ENCODE assay signal across 21 cellular contexts in genomic region chr9:137742698-137743097, GRCh38.
DNase-seq lines count a peak whose midpoint lies in the region; ATAC-seq and TF ChIP-seq lines count a peak whose summit lies in the region.
"Had no signal": no experiment of that assay in that cellular context is flagged by ENCODE, and none has a peak within 500 bp of the region (broad histone marks: within the 10 kb centered on the region; RNA-seq: fewer than 3 reads in every experiment).

No MANE protein-coding gene starts in this region.

- no peaks in the 10 kb centered on the region for H3K9me3 ChIP-seq in heart left ventricle
- no peaks in the 10 kb centered on the region for H3K9me3 ChIP-seq in psoas muscle
- H3K9me3 ChIP-seq: esophagus muscularis mucosa, MG63, ovary had no signal

- H3K4me3 ChIP-seq in heart left ventricle (no peak overlapping the region), psoas muscle (no peak overlapping the region)
- H3K4me3 ChIP-seq: esophagus muscularis mucosa, MG63, ovary had no signal

- H3K27ac ChIP-seq in heart left ventricle, result no peak overlapping the region
- H3K27ac ChIP-seq in psoas muscle, result no peak overlapping the region
- H3K27ac ChIP-seq: 22Rv1, esophagus muscularis mucosa, ovary had no signal

- no peak overlapping the region for H3K4me3 Mint-ChIP-seq in activated CD4-positive, alpha-beta memory T cell treated with anti-CD3 and anti-CD28 coated beads for 36 hours
- H3K4me3 Mint-ChIP-seq in activated CD4-positive, alpha-beta memory T cell treated with anti-CD3 and anti-CD28 coated beads, Interleukin-2, amount 10 ng/mL, durations not matched to agents 7 days and 5 days, result no peak overlapping the region
- H3K4me3 Mint-ChIP-seq in T-cell (no peak overlapping the region), immature natural killer cell (no peak overlapping the region)

- H3K4me1 ChIP-seq in heart left ventricle, result peaks cover 0 to 18% (median 6%) of the 10 kb centered on the region in 12 donors
- H3K4me1 ChIP-seq in psoas muscle, result peaks cover 11% of the 10 kb centered on the region

- ATAC-seq in T-cell (replicated peaks in 1 of 4) (no peak), heart left ventricle (peak; percentile 61 to 76 (median 68)), psoas muscle (peak in 3 of 4 donors; percentile 47 to 76 (median 58)), left colon (no peak), HG03521 (IDR thresholded peaks at IDR 0.05; ENCODE audit: unreplicated experiment) (no peak)
- ATAC-seq: HepG2, PC-3 had no signal

- H3K27me3 ChIP-seq in heart left ventricle (no peaks in the 10 kb centered on the region), psoas muscle (ENCODE audit: insufficient read depth in 3 of 3, low read length in 2 of 3) (no peaks in the 10 kb centered on the region)
- H3K27me3 ChIP-seq: esophagus muscularis mucosa, MG63, ovary had no signal

- intact Hi-C loops in activated CD4-positive, alpha-beta memory T cell treated with anti-CD3 and anti-CD28 coated beads for 36 hours (cut with micrococcal nuclease), result no loop called here
- intact Hi-C loops in heart left ventricle (cut with DNase I), result loop anchor here in 1 of 10 donors (10.0 kb wide), 1 partner anchor 68 kb away; no protein-coding TSS in a partner anchor
- intact Hi-C loops in psoas muscle (cut with DNase I), result no loop called here
- intact Hi-C loops in left colon (cut with DNase I, micrococcal nuclease), result no loop called here

- TF ChIP-seq CTCF in heart left ventricle (IDR thresholded peaks at IDR 0.05) (no peak), psoas muscle (IDR thresholded peaks at IDR 0.05) (no peak)

- POLR2A ChIA-PET in activated CD4-positive, alpha-beta memory T cell treated with anti-CD3 and anti-CD28 coated beads for 36 hours (lab: Charles Lee), result no interaction called here
- POLR2A ChIA-PET in activated CD4-positive, alpha-beta memory T cell treated with anti-CD3 and anti-CD28 coated beads, Interleukin-2, amount 10 ng/mL, durations not matched to agents 7 days and 5 days (lab: Charles Lee), result no interaction called here
- POLR2A ChIA-PET in T-cell (lab: Charles Lee), result no interaction called here

- H3K36me3 ChIP-seq in heart left ventricle, result peaks cover 2 to 54% (median 46%) of the 10 kb centered on the region in 9 donors
- peaks cover 6 to 26% of the 10 kb centered on the region in 2 donors for H3K36me3 ChIP-seq in psoas muscle (ENCODE audit: insufficient read depth in 1 of 2, low read depth in 1 of 2)
- H3K36me3 ChIP-seq: ovary had no signal

- no peaks in the 10 kb centered on the region for H3K9me3 Mint-ChIP-seq in activated CD4-positive, alpha-beta memory T cell treated with anti-CD3 and anti-CD28 coated beads for 36 hours
- H3K9me3 Mint-ChIP-seq in activated CD4-positive, alpha-beta memory T cell treated with anti-CD3 and anti-CD28 coated beads, Interleukin-2, amount 10 ng/mL, durations not matched to agents 7 days and 5 days, result no peaks in the 10 kb centered on the region
- H3K9me3 Mint-ChIP-seq in T-cell, result no peaks in the 10 kb centered on the region
- H3K9me3 Mint-ChIP-seq in immature natural killer cell, result no peaks in the 10 kb centered on the region

- no peak for DNase-seq in activated CD4-positive, alpha-beta memory T cell treated with anti-CD3 and anti-CD28 coated beads for 36 hours
- no peak for DNase-seq in activated CD4-positive, alpha-beta memory T cell treated with anti-CD3 and anti-CD28 coated beads, Interleukin-2, amount 10 ng/mL, durations not matched to agents 7 days and 5 days
- DNase-seq in T-cell (no peak), heart left ventricle (no peak), psoas muscle (no peak), left colon (no peak), immature natural killer cell (no peak)
- DNase-seq: activated gamma-delta T cell treated with Interleukin-2 at 50 U/mL for 16 hours, DMS53, hippocampal formation, MG63, NCI-H187 treated with DMSO at 0.1 percent for 48 hours, NCI-H524 treated with DMSO at 0.1 percent for 48 hours, ovary, PC-3, small intestine, trophoblast cell had no signal

- TF ChIP-seq POLR2A in heart left ventricle (IDR thresholded peaks at IDR 0.05), result no peak

- peak overlapping the region; percentile 13 for H3K27ac Mint-ChIP-seq in activated CD4-positive, alpha-beta memory T cell treated with anti-CD3 and anti-CD28 coated beads for 36 hours
- no peak overlapping the region for H3K27ac Mint-ChIP-seq in activated CD4-positive, alpha-beta memory T cell treated with anti-CD3 and anti-CD28 coated beads, Interleukin-2, amount 10 ng/mL, durations not matched to agents 7 days and 5 days
- H3K27ac Mint-ChIP-seq in T-cell, result peak overlapping the region; percentile 29 to 65
- peak overlapping the region in 3 of 6 donors; percentile 14 to 64 (median 47) for H3K27ac Mint-ChIP-seq in immature natural killer cell

- peaks cover 18% of the 10 kb centered on the region for H3K4me1 Mint-ChIP-seq in activated CD4-positive, alpha-beta memory T cell treated with anti-CD3 and anti-CD28 coated beads for 36 hours (ENCODE audit: low read depth)
- peaks cover 18% of the 10 kb centered on the region for H3K4me1 Mint-ChIP-seq in activated CD4-positive, alpha-beta memory T cell treated with anti-CD3 and anti-CD28 coated beads, Interleukin-2, amount 10 ng/mL, durations not matched to agents 7 days and 5 days
- H3K4me1 Mint-ChIP-seq in T-cell (peaks cover 31 to 43% (median 38%) of the 10 kb centered on the region in 3 donors), immature natural killer cell (peaks cover 40 to 54% of the 10 kb centered on the region in 2 donors)

- CTCF ChIA-PET in activated CD4-positive, alpha-beta memory T cell treated with anti-CD3 and anti-CD28 coated beads for 36 hours (lab: Charles Lee), result no interaction called here
- CTCF ChIA-PET in activated CD4-positive, alpha-beta memory T cell treated with anti-CD3 and anti-CD28 coated beads, Interleukin-2, amount 10 ng/mL, durations not matched to agents 7 days and 5 days (lab: Charles Lee), result no interaction called here
- CTCF ChIA-PET in T-cell (lab: Charles Lee), result no interaction called here

- 73 to 83% (median 78%) methylated on average over 7 of the region's 7 CpGs for WGBS in heart left ventricle, 4 donors
- WGBS in psoas muscle, 3 donors, result 70 to 88% (median 82%) methylated on average over 7 of the region's 7 CpGs

- H3K27me3 Mint-ChIP-seq in activated CD4-positive, alpha-beta memory T cell treated with anti-CD3 and anti-CD28 coated beads for 36 hours, result no peaks in the 10 kb centered on the region
- H3K27me3 Mint-ChIP-seq in activated CD4-positive, alpha-beta memory T cell treated with anti-CD3 and anti-CD28 coated beads, Interleukin-2, amount 10 ng/mL, durations not matched to agents 7 days and 5 days, result no peaks in the 10 kb centered on the region
- no peaks in the 10 kb centered on the region for H3K27me3 Mint-ChIP-seq in T-cell
- peaks cover 0 to 3% (median 0%) of the 10 kb centered on the region in 3 donors for H3K27me3 Mint-ChIP-seq in immature natural killer cell (ENCODE audit: low read depth in 3 of 3)

- H3K36me3 Mint-ChIP-seq in activated CD4-positive, alpha-beta memory T cell treated with anti-CD3 and anti-CD28 coated beads for 36 hours, result peaks cover 31% of the 10 kb centered on the region
- H3K36me3 Mint-ChIP-seq in activated CD4-positive, alpha-beta memory T cell treated with anti-CD3 and anti-CD28 coated beads, Interleukin-2, amount 10 ng/mL, durations not matched to agents 7 days and 5 days (ENCODE audit: low read depth), result peaks cover 41% of the 10 kb centered on the region
- H3K36me3 Mint-ChIP-seq in T-cell, result peaks cover 45% of the 10 kb centered on the region
- peaks cover 7 to 24% (median 14%) of the 10 kb centered on the region in 3 donors for H3K36me3 Mint-ChIP-seq in immature natural killer cell

Comparison
In these comparisons a context has a peak if more than half of its experiments do, and no peak if none do; other contexts are left out.
1. ATAC-seq: peak in heart left ventricle (4 of 4) and psoas muscle (3 of 4); none in T-cell (0 of 4), left colon (single experiment) and HG03521 (single experiment).